Comparison of ENCODE assay signal across 8 cellular contexts in the genomic region with DNA sequence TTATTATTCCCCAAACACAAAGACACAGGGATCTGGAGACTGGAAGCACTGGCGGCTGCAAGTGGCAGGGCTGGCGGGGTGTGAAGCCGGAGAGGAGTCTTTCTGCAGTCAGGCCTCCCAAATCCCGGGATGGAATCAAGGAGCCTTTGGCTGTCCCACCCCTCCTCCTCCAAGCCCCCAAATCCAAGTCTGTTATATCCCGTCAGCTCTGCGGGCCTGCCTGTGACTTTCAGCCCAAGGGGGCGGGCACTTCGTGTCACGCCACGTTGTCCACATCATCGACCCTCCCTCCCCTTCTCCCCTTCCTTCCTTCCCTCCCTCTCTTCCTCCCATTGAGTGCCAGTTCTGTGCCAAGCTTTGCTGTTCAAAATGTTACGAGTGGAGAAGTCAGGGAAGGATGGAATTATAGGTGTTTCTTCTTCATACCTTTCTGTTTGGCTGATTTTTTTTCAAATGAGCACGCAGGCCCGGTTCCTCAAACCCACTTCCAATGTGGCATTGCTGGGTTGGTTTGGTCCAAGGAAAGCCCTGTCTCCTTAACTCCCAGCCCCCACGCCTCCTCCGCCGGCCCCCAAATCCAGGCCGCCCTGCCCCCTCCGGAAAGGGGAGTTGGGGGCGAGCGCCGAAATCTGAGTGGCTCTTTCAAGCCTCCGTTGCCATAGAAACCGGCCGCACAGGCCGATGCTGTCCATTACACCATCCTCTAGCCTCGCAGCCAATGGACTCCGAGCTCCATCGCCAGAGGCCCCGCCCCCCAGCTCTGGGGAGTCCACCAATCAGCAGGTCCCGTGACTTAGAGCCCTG. TPM values are rescaled to one million over a fixed set of nuclear protein-coding genes. Genes with fewer than 3 reads are reported as not detected.
DNase-seq lines count a peak whose midpoint lies in the region; ATAC-seq and TF ChIP-seq lines count a peak whose summit lies in the region.

No MANE protein-coding gene starts in this region.

- H3K27ac ChIP-seq in DOHH2 (ENCODE audit: low read depth, low read length) (no peak overlapping the region), GM23248 (peak overlapping the region; percentile 96), MM.1S (ENCODE audit: low read length) (no peak overlapping the region), upper lobe of right lung (peak overlapping the region; percentile 92)

- CTCF ChIA-PET in T-cell (lab: Charles Lee): interaction anchor here in 1 of 2 donors (0.6 to 0.7 kb wide), 2 partner anchors 43 to 45 kb away, joined by 3 read pairs; no protein-coding TSS in a partner anchor

- POLR2A ChIA-PET in T-cell (lab: Charles Lee): interaction anchor here in 1 of 2 donors (0.5 to 0.7 kb wide), 2 partner anchors 13 to 15 kb away, joined by 4 to 6 read pairs; a partner anchor contains a TSS

- H3K36me3 Mint-ChIP-seq in T-cell: no peaks in the 10 kb centered on the region

- H3K4me3 ChIP-seq in DOHH2 (ENCODE audit: low read length): peak overlapping the region; percentile 47
- H3K4me3 ChIP-seq in GM23248: peak overlapping the region; percentile 72
- peak overlapping the region; percentile 62 for H3K4me3 ChIP-seq in MM.1S (ENCODE audit: low read length)
- peak overlapping the region; percentile 60 for H3K4me3 ChIP-seq in upper lobe of right lung

- H3K9ac ChIP-seq in GM23248 (peak overlapping the region; percentile 89), MM.1S (ENCODE audit: low read length) (peak overlapping the region; percentile 30; the same call in 1 of the 2 replicates)

- H3F3A ChIP-seq in DOHH2 (ENCODE audit: control insufficient read depth, insufficient read depth) (no peaks in the 10 kb centered on the region), GM23248 (ENCODE audit: insufficient read depth) (peaks cover 17% of the 10 kb centered on the region; the same call in 1 of the 2 replicates), MM.1S (ENCODE audit: insufficient read depth, low read length) (0 out of 2 replicates have a peak, but pooled peaks cover 5% of the 10 kb centered on the region)

- H3K9me2 ChIP-seq in DOHH2 (replicated peaks; ENCODE audit: control insufficient read depth, low read length) (no peaks in the 10 kb centered on the region), GM23248 (ENCODE audit: insufficient read depth) (no peaks in the 10 kb centered on the region), MM.1S (replicated peaks; ENCODE audit: insufficient read depth, low read length) (no peaks in the 10 kb centered on the region)

- H3K4me2 ChIP-seq in DOHH2 (ENCODE audit: low read length) (peak overlapping the region; percentile 46), GM23248 (ENCODE audit: unreplicated experiment) (peak overlapping the region; percentile 87), MM.1S (ENCODE audit: low read depth, low read length) (peak overlapping the region; percentile 84)

- in situ Hi-C loops in GM23248 (cut with MboI): no loop called here

- H3K4me1 Mint-ChIP-seq in T-cell: peaks cover 15% of the 10 kb centered on the region in 3 donors

- H3K27ac Mint-ChIP-seq in T-cell: peak overlapping the region in 1 of 2 donors; percentile 62

- TF ChIP-seq CTCF in DOHH2 (IDR thresholded peaks at IDR 0.05; ENCODE audit: low read depth, low read length, poor library complexity, severe bottlenecking) (no peak), MM.1S (IDR thresholded peaks at IDR 0.05; ENCODE audit: low read length) (no peak), upper lobe of right lung (IDR thresholded peaks at IDR 0.05) (no peak)

- 2% methylated on average over 20 to 30 of the region's 31 CpGs for WGBS in GM23248 (ENCODE audit: low coverage in 1 of 2, low lambda C conversion rate in 2 of 2, missing lambda C conversion rate in 2 of 2), 2 experiments

- H4K20me1 ChIP-seq in DOHH2 (ENCODE audit: control insufficient read depth, insufficient read depth, low read depth, low read length): no peaks in the 10 kb centered on the region
- H4K20me1 ChIP-seq in GM23248 (ENCODE audit: insufficient read depth): no peaks in the 10 kb centered on the region
- no peaks in the 10 kb centered on the region for H4K20me1 ChIP-seq in MM.1S (ENCODE audit: insufficient read depth, low read length)

- no peaks in the 10 kb centered on the region for H3K79me2 ChIP-seq in DOHH2 (ENCODE audit: control insufficient read depth, low read length)
- no peaks in the 10 kb centered on the region for H3K79me2 ChIP-seq in GM23248 (ENCODE audit: insufficient read depth)
- H3K79me2 ChIP-seq in MM.1S (ENCODE audit: low read length): no peaks in the 10 kb centered on the region

- no peaks in the 10 kb centered on the region for H3K9me3 Mint-ChIP-seq in T-cell

- H3K9me3 ChIP-seq in DOHH2 (ENCODE audit: control insufficient read depth, insufficient read depth, low read length) (no peaks in the 10 kb centered on the region), GM23248 (ENCODE audit: low read depth) (no peaks in the 10 kb centered on the region), MM.1S (replicated peaks; ENCODE audit: insufficient read depth, low read length) (no peaks in the 10 kb centered on the region), upper lobe of right lung (no peaks in the 10 kb centered on the region)

- H3K4me1 ChIP-seq in DOHH2 (ENCODE audit: control insufficient read depth, low read length) (peaks cover 20% of the 10 kb centered on the region), GM23248 (ENCODE audit: insufficient read depth) (peaks cover 23% of the 10 kb centered on the region), MM.1S (ENCODE audit: low read length) (peaks cover 3% of the 10 kb centered on the region; the same call in 1 of the 2 replicates), upper lobe of right lung (peaks cover 21% of the 10 kb centered on the region)

- DNase-seq in GM23248 (peak; percentile 100), MM.1S (peak; percentile 96), T-cell (peak; percentile 45 to 87 (median 72)), amygdala (lab: John Stamatoyannopoulos, UW) (peak in 55 of 56 donors; percentile 80 to 100 (median 99)), left ventricle myocardium superior (peak; percentile 99), posterior cingulate gyrus (peak; percentile 99 to 100 (median 100)), upper lobe of right lung (peak; percentile 98)

- H3K27me3 ChIP-seq in DOHH2 (ENCODE audit: control insufficient read depth, low read length) (no peaks in the 10 kb centered on the region), GM23248 (replicated peaks; ENCODE audit: insufficient read depth) (no peaks in the 10 kb centered on the region), MM.1S (replicated peaks; ENCODE audit: insufficient read depth, low read length) (no peaks in the 10 kb centered on the region), upper lobe of right lung (no peaks in the 10 kb centered on the region)

- no peaks in the 10 kb centered on the region for H3K27me3 Mint-ChIP-seq in T-cell

- H3K36me3 ChIP-seq in DOHH2 (ENCODE audit: control insufficient read depth, low read length): no peaks in the 10 kb centered on the region
- no peaks in the 10 kb centered on the region for H3K36me3 ChIP-seq in GM23248 (ENCODE audit: low read depth)
- H3K36me3 ChIP-seq in MM.1S (replicated peaks; ENCODE audit: insufficient read depth, low read length): no peaks in the 10 kb centered on the region
- H3K36me3 ChIP-seq in upper lobe of right lung: no peaks in the 10 kb centered on the region

- intact Hi-C loops in left ventricle myocardium superior (cut with micrococcal nuclease): no loop called here
- intact Hi-C loops in posterior cingulate gyrus (cut with DNase I): loop anchor here (2.0 kb wide), 1 partner anchor 15 kb away; a partner anchor contains a TSS
- intact Hi-C loops in upper lobe of right lung (cut with DNase I): no loop called here

- ATAC-seq in T-cell (replicated peaks in 1 of 4): peak; percentile 93 to 100 (median 98)
- peak; percentile 100 for ATAC-seq in left ventricle myocardium superior
- ATAC-seq in upper lobe of right lung: peak; percentile 99

- H3K4me3 Mint-ChIP-seq in T-cell: peak overlapping the region; percentile 70 to 83 (median 72)

- H2AFZ ChIP-seq in GM23248 (peak overlapping the region; percentile 89), MM.1S (ENCODE audit: low read length) (peak overlapping the region; percentile 73)

RNA-seq across cellular contexts. Expression of a gene that starts 12.7 kb away (rescaled TPM):
- total RNA-seq in GM23248 (2014; rRNA removed; shearing (Covaris generic)): 13.8 and 14.8 TPM in 2 replicates
- 4.1 and 5.3 TPM in 2 replicates for polyA plus RNA-seq in GM23248 (2016; fragmentation: Nextera tagmentation; extraction: Ambion mirVana)
- total RNA-seq in T-cell (10 to 100 TPM; 16.7 to 30.2 (median 27.3) TPM), left ventricle myocardium superior (11.0 TPM), upper lobe of right lung (15.7 TPM)

RNA-seq across cellular contexts. Expression of a gene that starts 15.3 kb away (rescaled TPM):
- total RNA-seq in GM23248 (2014; rRNA removed; shearing (Covaris generic)): 7.5 and 7.7 TPM in 2 replicates
- 2.0 and 2.1 TPM in 2 replicates for polyA plus RNA-seq in GM23248 (2016; fragmentation: Nextera tagmentation; extraction: Ambion mirVana)
- 10 to 100 TPM in 4 of 5 donors, 1 to 10 TPM in 1; 7.3 to 14.9 (median 11.4) TPM for total RNA-seq in T-cell
- total RNA-seq in left ventricle myocardium superior: 18.3 TPM
- total RNA-seq in upper lobe of right lung: 8.4 TPM

RNA-seq across cellular contexts. Expression of a gene that starts 19.5 kb away (rescaled TPM):
- 0.32 TPM in 1 of 2 replicates, not detected in the other for total RNA-seq in GM23248 (2014; rRNA removed; shearing (Covaris generic))
- polyA plus RNA-seq in GM23248 (2016; fragmentation: Nextera tagmentation; extraction: Ambion mirVana): 4.0 and 4.5 TPM in 2 replicates
- 1 to 10 TPM; 2.5 to 3.2 (median 2.8) TPM for total RNA-seq in T-cell
- total RNA-seq in left ventricle myocardium superior: 6.9 TPM
- total RNA-seq in upper lobe of right lung: 8.8 TPM

RNA-seq across cellular contexts. Expression of a gene that starts 36.9 kb away (rescaled TPM):
- 58.8 and 76.8 TPM in 2 replicates for total RNA-seq in GM23248 (2014; rRNA removed; shearing (Covaris generic))
- 76.7 and 78.2 TPM in 2 replicates for polyA plus RNA-seq in GM23248 (2016; fragmentation: Nextera tagmentation; extraction: Ambion mirVana)
- total RNA-seq in T-cell (1 to 10 TPM in 4 of 5 donors, under 1 TPM in 1; 0.70 to 1.8 (median 1.3) TPM), left ventricle myocardium superior (17.4 TPM), upper lobe of right lung (19.9 TPM)

RNA-seq across cellular contexts. Expression of a gene that starts 52.5 kb away (rescaled TPM):
- total RNA-seq in GM23248 (2014; rRNA removed; shearing (Covaris generic)): not detected in 2 replicates
- polyA plus RNA-seq in GM23248 (2016; fragmentation: Nextera tagmentation; extraction: Ambion mirVana): not detected in 2 replicates
- total RNA-seq in T-cell (not detected), left ventricle myocardium superior (not detected), upper lobe of right lung (not detected)

Comparison
In these comparisons a context has a peak if more than half of its experiments do, and no peak if none do; other contexts are left out.
1. H3K27ac ChIP-seq: peak in GM23248 (single experiment) and upper lobe of right lung (single experiment); none in DOHH2 (single experiment) and MM.1S (single experiment).
2. Peak in every context shown above with its lines, with median percentiles within 50 percentile points of each other: H3K4me2 ChIP-seq, H3K4me3 ChIP-seq, DNase-seq and ATAC-seq.